In the genomic region with DNA sequence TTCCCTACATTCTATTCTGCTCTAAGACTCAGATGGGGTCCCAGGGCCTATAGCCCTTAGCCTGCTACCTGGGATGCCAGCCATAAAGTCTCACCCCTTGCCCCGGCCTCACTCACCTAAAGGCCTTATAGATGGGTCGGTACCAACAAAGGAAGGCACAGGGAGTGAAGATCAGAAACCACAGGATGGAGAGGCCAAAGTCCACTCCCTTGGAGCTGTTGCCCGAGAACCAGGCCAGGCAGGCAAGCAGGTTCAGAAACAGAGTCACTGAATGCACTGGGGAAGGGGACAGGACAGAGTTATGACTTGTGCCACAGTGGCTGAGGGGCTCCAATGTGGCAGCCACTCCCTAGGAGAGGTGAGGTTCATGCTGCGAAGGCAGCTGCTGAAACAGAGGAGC, we compare ENCODE assay signal across 28 cellular contexts. TPM values are rescaled to one million over a fixed set of nuclear protein-coding genes. Genes with fewer than 3 reads are reported as not detected.
DNase-seq lines count a peak whose midpoint lies in the region; ATAC-seq, FAIRE-seq and TF ChIP-seq lines count a peak whose summit lies in the region.
"Had no signal": no experiment of that assay in that cellular context is flagged by ENCODE, and none has a peak within 500 bp of the region (broad histone marks: within the 10 kb centered on the region; RNA-seq: fewer than 3 reads in every experiment).

No MANE protein-coding gene starts in this region.

- H3K9me3 ChIP-seq in small intestine (ENCODE audit: control insufficient read depth, low read depth) (no peaks in the 10 kb centered on the region), esophagus muscularis mucosa (no peaks in the 10 kb centered on the region)
- H3K9me3 ChIP-seq: A549; BE2C; BLaER1 treated with 17β-estradiol and CSF1 and Interleukin-3, amounts not matched to agents 10 nM and 100 nM; HAP-1 had no signal

- H3K27ac ChIP-seq in VCaP: peak overlapping the region; percentile 8; the same call in 1 of the 2 replicates
- peak overlapping the region in 1 of 2 donors; percentile 27 for H3K27ac ChIP-seq in small intestine (ENCODE audit: low read depth in 1 of 2, low read length in 1 of 2)
- no peak overlapping the region for H3K27ac ChIP-seq in esophagus muscularis mucosa (replicated peaks in 1 of 4)
- H3K27ac ChIP-seq: A549; BLaER1 treated with 17β-estradiol and CSF1 and Interleukin-3, amounts not matched to agents 10 nM and 100 nM had no signal

- no peak for TF ChIP-seq POLR2A in esophagus muscularis mucosa (IDR thresholded peaks at IDR 0.05; ENCODE audit: low read depth)

- TF ChIP-seq CTCF in VCaP (conservative IDR thresholded peaks at IDR 0.05): no peak
- TF ChIP-seq CTCF in esophagus muscularis mucosa (IDR thresholded peaks at IDR 0.05): no peak
- no peak for TF ChIP-seq CTCF in foreskin fibroblast (IDR thresholded peaks at IDR 0.05; ENCODE audit: low read depth, low read length)

- H3K36me3 ChIP-seq in small intestine (ENCODE audit: control insufficient read depth in 2 of 2, insufficient read depth in 2 of 2, low read length in 2 of 2) (peaks cover 28 to 36% of the 10 kb centered on the region in 2 donors), esophagus muscularis mucosa (peaks cover 69 to 92% (median 87%) of the 10 kb centered on the region in 4 donors)

- H3K4me1 ChIP-seq in small intestine (ENCODE audit: control insufficient read depth in 2 of 2, insufficient read depth in 1 of 2, low read depth in 1 of 2, low read length in 1 of 2) (no peaks in the 10 kb centered on the region), esophagus muscularis mucosa (peaks cover 6 to 11% (median 9%) of the 10 kb centered on the region in 4 donors)
- H3K4me1 ChIP-seq: A549, BE2C, HAP-1 had no signal

- no peak for TF ChIP-seq EP300 in esophagus muscularis mucosa (IDR thresholded peaks at IDR 0.05)

- WGBS in small intestine, 3 donors: 18 to 73% (median 50%) methylated on average over 4 of the region's 4 CpGs
- 100% methylated on average over 4 of the region's 4 CpGs for WGBS in esophagus muscularis mucosa

- ATAC-seq in left lobe of liver (peak; percentile 28), HG03108 (IDR thresholded peaks at IDR 0.05; ENCODE audit: unreplicated experiment) (no peak)
- ATAC-seq: A549 had no signal

- FAIRE-seq in small intestine (lab: Jason Lieb, UNC): no peak
- FAIRE-seq: A549, D721Med, GM12891, GM18507, H54 had no signal

- DNase-seq in left lobe of liver (ENCODE audit: low spot score): no peak
- peak; percentile 30 for DNase-seq in mucosa of gallbladder (ENCODE audit: low spot score)
- peak; percentile 87 for DNase-seq in small intestine
- no peak for DNase-seq in NCI-H187 (lab: John Stamatoyannopoulos, UW)
- DNase-seq in esophagus muscularis mucosa (ENCODE audit: extremely low spot score): no peak
- no peak for DNase-seq in foreskin fibroblast
- DNase-seq: 8988T; ACHN; AML-193; BE2C; CD4-positive, alpha-beta T cell; CD8-positive, alpha-beta memory T cell; DMS 273 treated with DMSO at 0.1 percent for 48 hours; DMS79; EL; GDM1; GOT3; HFFc6 had no signal

- H3K27me3 ChIP-seq in small intestine (ENCODE audit: control insufficient read depth in 2 of 2, insufficient read depth in 2 of 2, low read length in 2 of 2) (no peaks in the 10 kb centered on the region), esophagus muscularis mucosa (no peaks in the 10 kb centered on the region)
- H3K27me3 ChIP-seq: BE2C; BLaER1 treated with 17β-estradiol and CSF1 and Interleukin-3, amounts not matched to agents 10 nM and 100 nM had no signal

- intact Hi-C loops in esophagus muscularis mucosa (cut with DNase I): no loop called here

- H3K4me3 ChIP-seq in small intestine (ENCODE audit: low read depth in 1 of 2, low read length in 2 of 2) (no peak overlapping the region), esophagus muscularis mucosa (no peak overlapping the region), foreskin fibroblast (ENCODE audit: low read depth in 1 of 2, low read length in 2 of 2) (no peak overlapping the region)
- H3K4me3 ChIP-seq: A549; BLaER1 treated with 17β-estradiol and CSF1 and Interleukin-3, amounts not matched to agents 10 nM and 100 nM; HAP-1 had no signal

RNA-seq across cellular contexts. Expression of gene ULK3, which starts 7.4 kb away (rescaled TPM):
- total RNA-seq in left lobe of liver (23.8 TPM), mucosa of gallbladder (42.1 TPM), esophagus muscularis mucosa (10 to 100 TPM; 24.5 to 49.2 (median 35.4) TPM)
- 100 to 1,000 TPM in 1 of 3 donors, 10 to 100 TPM in 2; 38.2 to 111 (median 71.1) TPM for polyA plus RNA-seq in small intestine

RNA-seq across cellular contexts. Expression of gene SCAMP2, which starts 22.8 kb away (rescaled TPM):
- total RNA-seq in left lobe of liver (36.1 TPM), mucosa of gallbladder (110 TPM), esophagus muscularis mucosa (100 to 1,000 TPM in 2 of 4 donors, 10 to 100 TPM in 2; 57.3 to 125 (median 94.9) TPM)
- polyA plus RNA-seq in small intestine: 10 to 100 TPM; 52.3 to 92.3 (median 59.2) TPM

RNA-seq across cellular contexts. Expression of gene CPLX3, which starts 24.0 kb away (rescaled TPM):
- not detected for total RNA-seq in left lobe of liver
- total RNA-seq in mucosa of gallbladder: not detected
- 1 to 10 TPM in 1 of 3 donors, not detected in 2; 1.1 TPM for polyA plus RNA-seq in small intestine
- under 1 TPM in 1 of 4 donors, not detected in 3; 0.33 TPM for total RNA-seq in esophagus muscularis mucosa
- total RNA-seq: CD8-positive, alpha-beta memory T cell had no signal
- polyA plus RNA-seq: A549; CD14-positive monocyte; CD8-positive, alpha-beta memory T cell had no signal

RNA-seq across cellular contexts. Expression of gene LMAN1L, which starts 37.8 kb away (rescaled TPM):
- total RNA-seq in left lobe of liver (not detected), mucosa of gallbladder (not detected), esophagus muscularis mucosa (under 1 TPM in 1 of 4 donors, not detected in 3; 0.66 TPM)
- polyA plus RNA-seq in small intestine: under 1 TPM in 1 of 3 donors, not detected in 2; 0.46 TPM
- total RNA-seq: HFFc6 had no signal
- polyA plus RNA-seq: A549; CD14-positive monocyte; CD8-positive, alpha-beta memory T cell had no signal

RNA-seq across cellular contexts. Expression of gene MPI, which starts 39.4 kb away (rescaled TPM):
- total RNA-seq in left lobe of liver (33.4 TPM), mucosa of gallbladder (46.0 TPM), esophagus muscularis mucosa (10 to 100 TPM; 37.4 to 50.7 (median 44.0) TPM)
- polyA plus RNA-seq in small intestine: 10 to 100 TPM; 41.1 to 88.3 (median 60.5) TPM

Comparison
In these comparisons a context has a peak if more than half of its experiments do, and no peak if none do; other contexts are left out.
1. DNase-seq: peak in mucosa of gallbladder (single experiment) and small intestine (single experiment); none in left lobe of liver (single experiment), NCI-H187 (0 of 2), esophagus muscularis mucosa (single experiment) and foreskin fibroblast (0 of 2).